Comparison of ENCODE assay signal across 19 cellular contexts in the genomic region with DNA sequence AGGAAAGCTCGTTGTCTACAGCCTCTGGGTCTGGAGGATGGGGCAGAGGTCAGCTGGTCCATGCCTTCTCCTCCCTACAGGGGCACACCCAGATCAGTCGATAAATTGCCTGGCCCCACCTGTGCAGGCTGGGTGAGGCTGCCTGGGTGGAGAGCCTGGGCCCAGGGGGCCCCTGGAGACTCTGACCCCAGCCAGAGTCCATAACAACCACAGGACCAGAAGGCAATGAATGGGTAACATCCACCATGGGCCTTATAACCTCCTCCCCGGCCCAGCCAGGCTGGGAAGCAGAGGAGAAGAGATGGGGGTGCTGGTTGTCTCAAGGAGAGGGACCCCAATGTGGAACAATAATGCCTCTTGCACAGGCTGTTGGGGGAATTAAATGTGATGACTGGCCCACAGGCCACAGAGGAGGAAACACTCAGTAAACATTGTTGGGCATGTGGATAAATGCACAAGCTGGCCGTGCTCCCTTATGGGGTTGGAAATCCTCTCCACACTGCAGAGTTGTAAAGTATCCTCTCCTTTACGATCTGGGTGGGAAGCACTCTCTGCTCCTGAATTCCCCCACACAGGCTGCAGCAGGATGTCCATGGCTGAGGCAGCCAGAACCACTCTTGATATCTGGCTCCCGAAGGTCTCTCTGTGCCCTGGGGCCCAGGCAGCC. TPM values are rescaled to one million over a fixed set of nuclear protein-coding genes. Genes with fewer than 3 reads are reported as not detected.
A peak's percentile ranks its signal among the peaks of the same experiment; 100 is the strongest.
DNase-seq lines count a peak whose midpoint lies in the region; ATAC-seq and TF ChIP-seq lines count a peak whose summit lies in the region.
"Had no signal": no experiment of that assay in that cellular context is flagged by ENCODE, and none has a peak within 500 bp of the region (broad histone marks: within the 10 kb centered on the region; RNA-seq: fewer than 3 reads in every experiment).

No MANE protein-coding gene starts in this region.

- H2BK120ac ChIP-seq in neuronal stem cell (ENCODE audit: low read depth, low read length), result no peak overlapping the region

- no peak for ATAC-seq in CD4-positive, CD25-positive, alpha-beta regulatory T cell (ENCODE audit: low read depth in 2 of 2)
- ATAC-seq in HG03095 (IDR thresholded peaks at IDR 0.05; ENCODE audit: unreplicated experiment) (no peak), HG02981 (IDR thresholded peaks at IDR 0.05; ENCODE audit: unreplicated experiment) (no peak)
- ATAC-seq: activated CD8-positive, alpha-beta T cell treated with anti-CD3 and anti-CD28 coated beads, Interleukin-2, amount 10 ng/mL, durations not matched to agents 7 days and 5 days; foreskin keratinocyte; left lung; upper lobe of right lung had no signal

- no peak overlapping the region for H3K4me3 ChIP-seq in CD4-positive, CD25-positive, alpha-beta regulatory T cell (ENCODE audit: low read depth, low read length)
- H3K4me3 ChIP-seq in Peyer's patch (no peak overlapping the region), esophagus squamous epithelium (no peak overlapping the region), neuronal stem cell (ENCODE audit: low read length in 2 of 2) (no peak overlapping the region)
- H3K4me3 ChIP-seq: ascending aorta, left lung, upper lobe of right lung had no signal

- no peak overlapping the region for H3K23ac ChIP-seq in neuronal stem cell (ENCODE audit: low read depth, low read length, poor library complexity)

- peak overlapping the region; percentile 78 for H2AK5ac ChIP-seq in neuronal stem cell (ENCODE audit: low read depth, low read length)

- intact Hi-C loops in esophagus squamous epithelium (cut with DNase I), result no loop called here

- H3K4me3 Mint-ChIP-seq in CD4-positive, CD25-positive, alpha-beta regulatory T cell, result peak overlapping the region in 1 of 4 donors; percentile 30
- H3K4me3 Mint-ChIP-seq: activated CD8-positive, alpha-beta T cell treated with anti-CD3 and anti-CD28 coated beads, Interleukin-2, amount 10 ng/mL, durations not matched to agents 7 days and 5 days; activated naive CD8-positive, alpha-beta T cell treated with anti-CD3 and anti-CD28 coated beads for 36 hours; CD14-positive monocyte; neural crest cell had no signal

- H3K4me1 ChIP-seq in CD4-positive, CD25-positive, alpha-beta regulatory T cell (ENCODE audit: control insufficient read depth, insufficient read depth, low read length, poor library complexity, severe bottlenecking), result peaks cover 31% of the 10 kb centered on the region
- H3K4me1 ChIP-seq in Peyer's patch, result peaks cover 0 to 56% (median 4%) of the 10 kb centered on the region in 4 donors
- H3K4me1 ChIP-seq in esophagus squamous epithelium, result peaks cover 25 to 60% (median 34%) of the 10 kb centered on the region in 3 donors
- H3K4me1 ChIP-seq in neuronal stem cell (ENCODE audit: control insufficient read depth in 2 of 2, insufficient read depth in 1 of 2, low read depth in 1 of 2, low read length in 2 of 2), result peaks cover 19 to 34% of the 10 kb centered on the region in 2 donors

- no peak overlapping the region for H3K4ac ChIP-seq in neuronal stem cell (ENCODE audit: low read length)

- no peaks in the 10 kb centered on the region for H3K36me3 ChIP-seq in CD4-positive, CD25-positive, alpha-beta regulatory T cell (ENCODE audit: control insufficient read depth, insufficient read depth, low read length)
- no peaks in the 10 kb centered on the region for H3K36me3 ChIP-seq in Peyer's patch
- H3K36me3 ChIP-seq in esophagus squamous epithelium, result no peaks in the 10 kb centered on the region
- H3K36me3 ChIP-seq in neuronal stem cell (replicated peaks in 1 of 2; ENCODE audit: control insufficient read depth in 2 of 2, insufficient read depth in 2 of 2, low read length in 2 of 2), result no peaks in the 10 kb centered on the region
- H3K36me3 ChIP-seq: ascending aorta, left lung, upper lobe of right lung had no signal

- H2BK15ac ChIP-seq in neuronal stem cell (ENCODE audit: low read length), result peak overlapping the region; percentile 50

- H4K8ac ChIP-seq in neuronal stem cell (ENCODE audit: low read depth, low read length), result no peak overlapping the region

- TF ChIP-seq POLR2A in Peyer's patch (IDR thresholded peaks at IDR 0.05), result peak in 1 of 2 donors; percentile 53
- TF ChIP-seq POLR2A in esophagus squamous epithelium (IDR thresholded peaks at IDR 0.05), result no peak

- no peak for DNase-seq in CD4-positive, CD25-positive, alpha-beta regulatory T cell
- DNase-seq in Peyer's patch (peak in 2 of 3 donors; percentile 88), esophagus squamous epithelium (lab: John Stamatoyannopoulos, UW) (no peak), neuronal stem cell (ENCODE audit: low spot score) (no peak), cerebellum (ENCODE audit: low spot score) (no peak)
- DNase-seq: activated CD8-positive, alpha-beta T cell treated with anti-CD3 and anti-CD28 coated beads, Interleukin-2, amount 10 ng/mL, durations not matched to agents 7 days and 5 days; activated effector memory CD4-positive, alpha-beta T cell treated with Interleukin-2 at 50 U/mL for 16 hours; activated naive CD8-positive, alpha-beta T cell treated with anti-CD3 and anti-CD28 coated beads for 36 hours; activated T-cell treated with anti-CD3 and anti-CD28 coated beads for 4 hours; midbrain; NCI-H2029; upper lobe of right lung had no signal

- TF ChIP-seq CTCF in Peyer's patch (IDR thresholded peaks at IDR 0.05) (peak in 2 of 6 experiments; percentile 3 to 4), esophagus squamous epithelium (IDR thresholded peaks at IDR 0.05) (no peak)

- H4K91ac ChIP-seq in neuronal stem cell (ENCODE audit: low read depth, low read length, poor library complexity), result no peak overlapping the region

- H3K14ac ChIP-seq in neuronal stem cell (ENCODE audit: low read length), result no peak overlapping the region

- H3K27me3 Mint-ChIP-seq in CD4-positive, CD25-positive, alpha-beta regulatory T cell, result peaks cover 11% of the 10 kb centered on the region
- H3K27me3 Mint-ChIP-seq: activated naive CD8-positive, alpha-beta T cell treated with anti-CD3 and anti-CD28 coated beads for 36 hours had no signal

- no peaks in the 10 kb centered on the region for H3K36me3 Mint-ChIP-seq in CD4-positive, CD25-positive, alpha-beta regulatory T cell
- H3K36me3 Mint-ChIP-seq: activated naive CD8-positive, alpha-beta T cell treated with anti-CD3 and anti-CD28 coated beads for 36 hours; CD14-positive monocyte had no signal

- H3K9ac ChIP-seq in neuronal stem cell (ENCODE audit: low read depth, low read length, poor library complexity), result no peak overlapping the region

- 57 to 77% methylated on average over 3 to 4 of the region's 6 CpGs for WGBS in esophagus squamous epithelium, 2 donors
- WGBS in neuronal stem cell (ENCODE audit: extremely low coverage in 2 of 2, insufficient read length in 2 of 2, insufficient replicate concordance in 1 of 2), 2 donors, result no CpG with 5 or more reads among the region's 6 CpGs

- H2BK12ac ChIP-seq in neuronal stem cell (ENCODE audit: low read length), result no peak overlapping the region

- peak overlapping the region; percentile 77 for H3K18ac ChIP-seq in neuronal stem cell (ENCODE audit: low read length)

- H3K9me3 Mint-ChIP-seq in CD4-positive, CD25-positive, alpha-beta regulatory T cell, result no peaks in the 10 kb centered on the region
- H3K9me3 Mint-ChIP-seq: activated naive CD8-positive, alpha-beta T cell treated with anti-CD3 and anti-CD28 coated beads for 36 hours; CD14-positive monocyte; neural crest cell had no signal

- H3K27me3 ChIP-seq in CD4-positive, CD25-positive, alpha-beta regulatory T cell (ENCODE audit: control insufficient read depth, insufficient read depth, low read length), result no peaks in the 10 kb centered on the region
- H3K27me3 ChIP-seq in Peyer's patch (no peaks in the 10 kb centered on the region), esophagus squamous epithelium (no peaks in the 10 kb centered on the region), neuronal stem cell (ENCODE audit: control insufficient read depth in 3 of 3, insufficient read depth in 3 of 3, low read depth in 1 of 3, low read length in 3 of 3) (peaks cover 0 to 29% (median 0%) of the 10 kb centered on the region in 3 experiments)
- H3K27me3 ChIP-seq: ascending aorta, foreskin keratinocyte, left lung, upper lobe of right lung had no signal

- H2AFZ ChIP-seq in neuronal stem cell (ENCODE audit: low read length), result no peak overlapping the region

- H3K27ac Mint-ChIP-seq in CD4-positive, CD25-positive, alpha-beta regulatory T cell, result peak overlapping the region in 2 of 3 donors; percentile 36 to 96
- H3K27ac Mint-ChIP-seq: activated CD8-positive, alpha-beta T cell treated with anti-CD3 and anti-CD28 coated beads, Interleukin-2, amount 10 ng/mL, durations not matched to agents 7 days and 5 days; activated naive CD8-positive, alpha-beta T cell treated with anti-CD3 and anti-CD28 coated beads for 36 hours had no signal

- peaks cover 0 to 60% (median 23%) of the 10 kb centered on the region in 4 donors for H3K4me1 Mint-ChIP-seq in CD4-positive, CD25-positive, alpha-beta regulatory T cell

- H3K9me3 ChIP-seq in CD4-positive, CD25-positive, alpha-beta regulatory T cell (ENCODE audit: control insufficient read depth in 2 of 2, low read length in 2 of 2), result no peaks in the 10 kb centered on the region
- H3K9me3 ChIP-seq in Peyer's patch, result no peaks in the 10 kb centered on the region
- H3K9me3 ChIP-seq in esophagus squamous epithelium, result no peaks in the 10 kb centered on the region
- no peaks in the 10 kb centered on the region for H3K9me3 ChIP-seq in neuronal stem cell (replicated peaks in 1 of 2; ENCODE audit: control insufficient read depth in 2 of 2, insufficient read depth in 1 of 2, low read depth in 1 of 2, low read length in 2 of 2)
- H3K9me3 ChIP-seq: ascending aorta, left lung, upper lobe of right lung had no signal

- H3K4me2 ChIP-seq in neuronal stem cell (ENCODE audit: insufficient read depth, low read length, poor library complexity, severe bottlenecking), result no peak overlapping the region

- H3K27ac ChIP-seq in CD4-positive, CD25-positive, alpha-beta regulatory T cell (ENCODE audit: insufficient read depth, low read length, poor library complexity, severe bottlenecking), result no peak overlapping the region
- H3K27ac ChIP-seq in Peyer's patch (peak overlapping the region in 3 of 4 donors; percentile 27 to 95 (median 92)), esophagus squamous epithelium (peak overlapping the region in 3 of 4 donors; percentile 9 to 88 (median 53)), neuronal stem cell (replicated peaks; ENCODE audit: low read length) (no peak overlapping the region)
- H3K27ac ChIP-seq: ascending aorta, foreskin keratinocyte, left lung, upper lobe of right lung had no signal

- no peak overlapping the region for H2BK5ac ChIP-seq in neuronal stem cell (ENCODE audit: low read length)

- H3K79me1 ChIP-seq in neuronal stem cell (ENCODE audit: low read depth, low read length), result no peaks in the 10 kb centered on the region

RNA-seq across cellular contexts. Expression of a gene that starts 56.7 kb away (rescaled TPM):
- total RNA-seq in CD4-positive, CD25-positive, alpha-beta regulatory T cell, result 254 TPM
- polyA plus RNA-seq in CD4-positive, CD25-positive, alpha-beta regulatory T cell, result 10 to 100 TPM; 30.7 to 60.7 (median 36.3) TPM
- 100 to 1,000 TPM in 1 of 4 donors, 10 to 100 TPM in 3; 38.0 to 101 (median 60.6) TPM for total RNA-seq in Peyer's patch
- 10 to 100 TPM; 21.5 to 35.9 (median 31.1) TPM for total RNA-seq in esophagus squamous epithelium
- polyA plus RNA-seq in neuronal stem cell (2013, experiment 1 of 2), result 44.9 TPM
- 45.0 TPM for polyA plus RNA-seq in neuronal stem cell (2013, experiment 2 of 2)
- 13.0 TPM for total RNA-seq in cerebellum

Comparison
In these comparisons a context has a peak if more than half of its experiments do, and no peak if none do; other contexts are left out.
1. DNase-seq: peak in Peyer's patch (2 of 3); none in CD4-positive, CD25-positive, alpha-beta regulatory T cell (0 of 3), esophagus squamous epithelium (single experiment), neuronal stem cell (single experiment) and cerebellum (single experiment).
2. H3K27ac ChIP-seq: peak in Peyer's patch (3 of 4) and esophagus squamous epithelium (3 of 4); none in CD4-positive, CD25-positive, alpha-beta regulatory T cell (single experiment) and neuronal stem cell (single experiment).